8 cellular contexts compared by ENCODE assay signal in the genomic region with DNA sequence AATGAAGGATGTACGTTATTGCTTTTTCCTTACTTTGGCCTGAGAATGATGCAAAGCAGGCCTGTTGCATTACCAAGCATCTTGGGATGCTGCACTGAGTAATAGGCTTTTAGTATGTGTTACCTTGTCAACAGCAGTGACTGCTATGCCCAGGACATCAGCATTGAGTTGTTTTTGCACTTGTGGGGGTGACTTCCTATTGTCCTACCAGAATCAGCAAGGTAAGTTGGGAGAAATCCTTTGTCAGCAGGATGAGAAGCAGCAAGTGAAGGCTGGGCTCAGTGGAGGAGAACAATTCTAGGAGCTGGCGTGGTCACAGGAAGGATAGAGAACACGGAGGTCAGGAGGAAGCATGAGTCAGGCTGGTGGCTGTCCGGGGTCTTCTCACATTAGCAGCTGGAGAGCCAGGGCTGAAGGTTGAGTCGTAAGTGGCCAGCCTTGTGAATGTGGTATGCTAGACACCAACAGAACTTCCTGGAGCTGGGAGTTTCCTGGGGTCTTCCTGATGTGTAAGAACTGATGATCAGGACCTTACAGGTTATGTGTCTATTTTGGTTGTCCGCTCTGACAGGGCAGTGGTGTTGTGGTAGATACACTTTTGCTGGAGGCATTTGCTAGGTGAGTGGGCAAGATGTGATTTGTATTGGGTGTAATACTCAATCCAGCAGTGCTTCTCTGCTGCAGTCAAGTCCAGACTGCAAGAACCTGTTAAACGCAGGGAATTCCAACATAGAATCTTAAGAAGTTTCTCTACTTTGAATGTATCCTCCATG.
DNase-seq lines count a peak whose midpoint lies in the region; TF ChIP-seq lines count a peak whose summit lies in the region.
"Had no signal": no experiment of that assay in that cellular context is flagged by ENCODE, and none has a peak within 500 bp of the region (broad histone marks: within the 10 kb centered on the region; RNA-seq: fewer than 3 reads in every experiment).

No MANE protein-coding gene starts in this region.

- H2BK120ac ChIP-seq in H9 (ENCODE audit: low read depth, low read length, poor library complexity, severe bottlenecking): no peak overlapping the region

- no CpG with 5 or more reads among the region's 7 CpGs for WGBS in H9 (ENCODE audit: extremely low coverage, insufficient read length, low lambda C conversion rate)
- WGBS in spleen, 5 donors: 40 to 64% (median 53%) methylated on average over 7 of the region's 7 CpGs
- 52 to 68% (median 61%) methylated on average over 7 of the region's 7 CpGs for WGBS in stomach, 5 donors

- H3K4me3 Mint-ChIP-seq in H9: no peak overlapping the region
- H3K4me3 Mint-ChIP-seq: memory B cell had no signal

- no peak for TF ChIP-seq CTCF in H9 (conservative IDR thresholded peaks at IDR 0.05)
- TF ChIP-seq CTCF in fibroblast of the aortic adventitia (IDR thresholded peaks at IDR 0.05; ENCODE audit: insufficient read depth, low read length): no peak
- no peak for TF ChIP-seq CTCF in spleen (IDR thresholded peaks at IDR 0.05 in 8 of 11, conservative IDR thresholded peaks at IDR 0.05 in 3 of 11)
- no peak for TF ChIP-seq CTCF in stomach (IDR thresholded peaks at IDR 0.05)

- no peaks in the 10 kb centered on the region for H4K20me1 ChIP-seq in H9 (ENCODE audit: control insufficient read depth, insufficient read depth, insufficient read length)

- H3K27ac ChIP-seq in H9 (ENCODE audit: insufficient read length, low read depth, low read length): no peak overlapping the region
- H3K27ac ChIP-seq in spleen: peak overlapping the region in 5 of 8 donors; percentile 8 to 60 (median 38)
- H3K27ac ChIP-seq in stomach: peak overlapping the region in 2 of 5 donors; percentile 37 to 59

- peaks cover 3 to 7% (median 3%) of the 10 kb centered on the region in 3 experiments; a peak in 4 of 7 replicates for H3K36me3 Mint-ChIP-seq in H9 (ENCODE audit: insufficient read depth in 1 of 3, low read depth in 3 of 3)

- no peak overlapping the region for H2AFZ ChIP-seq in H9 (ENCODE audit: low read length)

- TF ChIP-seq POLR2A in spleen (IDR thresholded peaks at IDR 0.05): no peak
- TF ChIP-seq POLR2A in stomach (IDR thresholded peaks at IDR 0.05): no peak

- H3K4me1 Mint-ChIP-seq in H9: peaks cover 18 to 32% of the 10 kb centered on the region in 2 experiments

- no peak overlapping the region for H3K23ac ChIP-seq in H9 (ENCODE audit: insufficient read length, low read depth, low read length)

- H3K4me1 ChIP-seq in H9 (ENCODE audit: insufficient read depth, low read length) (no peaks in the 10 kb centered on the region; the same call in 1 of the 2 replicates), spleen (peaks cover 5 to 59% (median 31%) of the 10 kb centered on the region in 6 donors), stomach (peaks cover 13 to 57% (median 37%) of the 10 kb centered on the region in 4 donors)

- no peak overlapping the region for H3K18ac ChIP-seq in H9 (ENCODE audit: insufficient read length, low read depth, low read length)

- no peak overlapping the region for H3T11ph ChIP-seq in H9 (ENCODE audit: low read length)

- H3K27me3 Mint-ChIP-seq in H9 (ENCODE audit: low read depth): no peaks in the 10 kb centered on the region
- H3K27me3 Mint-ChIP-seq: memory B cell had no signal

- no peaks in the 10 kb centered on the region for H3K23me2 ChIP-seq in H9 (ENCODE audit: insufficient read length, low read depth, low read length, poor library complexity, severe bottlenecking)

- no peak overlapping the region for H3K9ac ChIP-seq in H9 (ENCODE audit: extremely low read depth, insufficient read length, low read length)

- intact Hi-C loops in spleen (cut with DNase I; ENCODE audit: low total_unique reads) (no loop called here), stomach (cut with DNase I; ENCODE audit: low total_unique reads) (no loop called here)

- H2BK12ac ChIP-seq in H9 (ENCODE audit: insufficient read length, low read depth, low read length): no peak overlapping the region

- H4K5ac ChIP-seq in H9 (ENCODE audit: insufficient read length, low read depth, low read length): no peak overlapping the region

- no peak overlapping the region for H4K91ac ChIP-seq in H9 (ENCODE audit: insufficient read length, low read depth, low read length)

- H3K4me3 ChIP-seq in fibroblast of the aortic adventitia (ENCODE audit: low read depth, low read length) (no peak overlapping the region), spleen (no peak overlapping the region), stomach (no peak overlapping the region)

- H2BK5ac ChIP-seq in H9 (ENCODE audit: insufficient read length, low read length): no peak overlapping the region

- no peak for TF ChIP-seq EP300 in stomach (IDR thresholded peaks at IDR 0.05)

- H3K9me3 ChIP-seq in H9 (ENCODE audit: control insufficient read depth, low read depth, low read length): no peaks in the 10 kb centered on the region
- H3K9me3 ChIP-seq in spleen: no peaks in the 10 kb centered on the region
- H3K9me3 ChIP-seq in stomach: no peaks in the 10 kb centered on the region

- H2BK20ac ChIP-seq in H9 (ENCODE audit: low read depth, low read length, poor library complexity, severe bottlenecking): no peak overlapping the region

- no peak overlapping the region for H3K4ac ChIP-seq in H9 (ENCODE audit: low read depth, low read length)

- H3K4me2 ChIP-seq in H9 (ENCODE audit: insufficient read depth, insufficient read length, low read length): no peak overlapping the region

- peak overlapping the region; percentile 9 to 86 (median 34); a peak in 4 of 7 replicates for H3K27ac Mint-ChIP-seq in H9
- H3K27ac Mint-ChIP-seq: memory B cell had no signal

- no peak overlapping the region; the same call in 1 of the 2 replicates for H3K14ac ChIP-seq in H9 (ENCODE audit: insufficient read depth, low read length)

- H2BK15ac ChIP-seq in H9 (ENCODE audit: low read depth, low read length): no peak overlapping the region

- H3K9me3 Mint-ChIP-seq in H9: no peaks in the 10 kb centered on the region
- H3K9me3 Mint-ChIP-seq: memory B cell had no signal

- H4K8ac ChIP-seq in H9 (replicated peaks; ENCODE audit: insufficient read length, low read depth, low read length): no peak overlapping the region

- H3K79me1 ChIP-seq in H9 (ENCODE audit: insufficient read depth, low read depth, low read length, poor library complexity, severe bottlenecking): peaks cover 3% of the 10 kb centered on the region

- no peak overlapping the region for H3K56ac ChIP-seq in H9 (ENCODE audit: insufficient read length, low read depth, low read length)

- H3K27me3 ChIP-seq in H9 (ENCODE audit: insufficient read depth, low read length): no peaks in the 10 kb centered on the region
- H3K27me3 ChIP-seq in spleen (replicated peaks in 1 of 7): no peaks in the 10 kb centered on the region
- H3K27me3 ChIP-seq in stomach: no peaks in the 10 kb centered on the region

- no peaks in the 10 kb centered on the region for H3K36me3 ChIP-seq in spleen
- no peaks in the 10 kb centered on the region for H3K36me3 ChIP-seq in stomach

- H3K79me2 ChIP-seq in H9 (ENCODE audit: insufficient read depth, low read length): peaks cover 8% of the 10 kb centered on the region; the same call in 1 of the 2 replicates

- DNase-seq in H9 (no peak), RPMI7951 (ENCODE audit: low read depth) (peak; percentile 85), fibroblast of the aortic adventitia (ENCODE audit: low read depth) (peak; percentile 42), spleen (no peak), stomach (no peak), NCI-H774 (lab: John Stamatoyannopoulos, UW) (no peak), NCI-H345 treated with DMSO at 0.1 percent for 48 hours (lab: John Stamatoyannopoulos, UW; ENCODE audit: unreplicated experiment) (no peak)

- H2AK5ac ChIP-seq in H9 (ENCODE audit: insufficient read length, low read length): no peak overlapping the region

Comparison
In these comparisons a context has a peak if more than half of its experiments do, and no peak if none do; other contexts are left out.
1. DNase-seq: peak in RPMI7951 (single experiment) and fibroblast of the aortic adventitia (single experiment); none in H9 (single experiment), spleen (single experiment), stomach (single experiment), NCI-H774 (single experiment) and NCI-H345 treated with DMSO at 0.1 percent for 48 hours (single experiment).